ENCODE assay signal across 14 cellular contexts in genomic region chr10:17428096-17428615, GRCh38. TPM values are rescaled to one million over a fixed set of nuclear protein-coding genes. Genes with fewer than 3 reads are reported as not detected.
DNase-seq lines count a peak whose midpoint lies in the region; ATAC-seq and TF ChIP-seq lines count a peak whose summit lies in the region.
"Had no signal": no experiment of that assay in that cellular context is flagged by ENCODE, and none has a peak within 500 bp of the region (broad histone marks: within the 10 kb centered on the region; RNA-seq: fewer than 3 reads in every experiment).

No MANE protein-coding gene starts in this region.

- H3K36me3 ChIP-seq in left ventricle myocardium inferior (no peaks in the 10 kb centered on the region), upper lobe of right lung (no peaks in the 10 kb centered on the region), suprapubic skin (no peaks in the 10 kb centered on the region), A673 (ENCODE audit: insufficient read depth, low read length, poor library complexity, severe bottlenecking) (no peaks in the 10 kb centered on the region)
- H3K36me3 ChIP-seq in effector memory CD4-positive, alpha-beta T cell (ENCODE audit: control insufficient read depth, insufficient read depth, low read length) = no peaks in the 10 kb centered on the region
- H3K36me3 ChIP-seq: breast epithelium had no signal

- H3K27ac ChIP-seq in left ventricle myocardium inferior (replicated peaks) (peak overlapping the region; percentile 33), upper lobe of right lung (peak overlapping the region; percentile 12), suprapubic skin (no peak overlapping the region), A673 (ENCODE audit: low read depth, low read length, poor library complexity, severe bottlenecking) (no peak overlapping the region)
- H3K27ac ChIP-seq in effector memory CD4-positive, alpha-beta T cell (ENCODE audit: insufficient read depth, low read length, poor library complexity, severe bottlenecking) = peak overlapping the region; percentile 69
- H3K27ac ChIP-seq: breast epithelium, GM23248, HL-60 had no signal

- H3K36me3 Mint-ChIP-seq in T-helper 2 cell treated with Interferon-gamma antibody and Interleukin-4, amounts not matched to agents 5 μg/mL and 100 μg/mL, for 36 hours (ENCODE audit: low read depth) = peaks cover 4% of the 10 kb centered on the region

- CTCF ChIA-PET in A673 (lab: Charles Lee) = no interaction called here

- intact Hi-C loops in left ventricle myocardium inferior (cut with micrococcal nuclease) = no loop called here
- intact Hi-C loops in cardiac septum (cut with DNase I) = no loop called here
- intact Hi-C loops in upper lobe of right lung (cut with DNase I) = no loop called here
- intact Hi-C loops in A673 (cut with micrococcal nuclease; ENCODE audit: unreplicated experiment) = no loop called here

- H3K9me3 ChIP-seq in left ventricle myocardium inferior (replicated peaks) (no peaks in the 10 kb centered on the region), upper lobe of right lung (no peaks in the 10 kb centered on the region), suprapubic skin (no peaks in the 10 kb centered on the region), A673 (ENCODE audit: low read depth, low read length, poor library complexity, severe bottlenecking) (no peaks in the 10 kb centered on the region)
- H3K9me3 ChIP-seq in effector memory CD4-positive, alpha-beta T cell (ENCODE audit: control insufficient read depth, low read length) = no peaks in the 10 kb centered on the region
- H3K9me3 ChIP-seq: breast epithelium had no signal

- TF ChIP-seq CTCF in left ventricle myocardium inferior (IDR thresholded peaks at IDR 0.05; ENCODE audit: borderline replicate concordance) (no peak), upper lobe of right lung (IDR thresholded peaks at IDR 0.05) (no peak), suprapubic skin (IDR thresholded peaks at IDR 0.05) (no peak), A673 (conservative IDR thresholded peaks at IDR 0.05; ENCODE audit: low read depth, low read length) (no peak)

- ATAC-seq in upper lobe of right lung = no peak

- peak overlapping the region; percentile 96 for H3K27ac Mint-ChIP-seq in T-helper 2 cell treated with Interferon-gamma antibody and Interleukin-4, amounts not matched to agents 5 μg/mL and 100 μg/mL, for 36 hours

- no TSS peak for BruUV-seq in A673 (replicated peaks; lab: Mats Ljungman, UMichigan)

- H3K27me3 ChIP-seq in left ventricle myocardium inferior (ENCODE audit: low read depth) = peaks cover 43% of the 10 kb centered on the region
- H3K27me3 ChIP-seq in effector memory CD4-positive, alpha-beta T cell (replicated peaks; ENCODE audit: control insufficient read depth, insufficient read depth, low read length, poor library complexity, severe bottlenecking) = no peaks in the 10 kb centered on the region
- H3K27me3 ChIP-seq in upper lobe of right lung = no peaks in the 10 kb centered on the region
- peaks cover 6% of the 10 kb centered on the region for H3K27me3 ChIP-seq in suprapubic skin
- peaks cover 15% of the 10 kb centered on the region for H3K27me3 ChIP-seq in A673 (replicated peaks; ENCODE audit: insufficient read depth, low read depth, low read length, poor library complexity)
- H3K27me3 ChIP-seq: breast epithelium had no signal

- peaks cover 9% of the 10 kb centered on the region for H3K27me3 Mint-ChIP-seq in T-helper 2 cell treated with Interferon-gamma antibody and Interleukin-4, amounts not matched to agents 5 μg/mL and 100 μg/mL, for 36 hours (ENCODE audit: low read depth)

- TF ChIP-seq EP300 in suprapubic skin (IDR thresholded peaks at IDR 0.05) = no peak

- 54% methylated on average over 8 of the region's 8 CpGs for WGBS in suprapubic skin

- TF ChIP-seq POLR2A in suprapubic skin (IDR thresholded peaks at IDR 0.05) = no peak

- H3K9me3 Mint-ChIP-seq in T-helper 2 cell treated with Interferon-gamma antibody and Interleukin-4, amounts not matched to agents 5 μg/mL and 100 μg/mL, for 36 hours = no peaks in the 10 kb centered on the region

- peak overlapping the region; percentile 76 for H3K4me3 Mint-ChIP-seq in T-helper 2 cell treated with Interferon-gamma antibody and Interleukin-4, amounts not matched to agents 5 μg/mL and 100 μg/mL, for 36 hours

- POLR2A ChIA-PET in A673 (lab: Charles Lee; ENCODE audit: low non-redundant PET) = no interaction called here

- DNase-seq in left ventricle myocardium inferior = no peak
- no peak for DNase-seq in cardiac septum (ENCODE audit: low spot score)
- no peak for DNase-seq in T-helper 2 cell treated with Interferon-gamma antibody and Interleukin-4, amounts not matched to agents 5 μg/mL and 100 μg/mL, for 36 hours (ENCODE audit: low spot score)
- DNase-seq in effector memory CD4-positive, alpha-beta T cell = no peak
- DNase-seq in upper lobe of right lung = no peak
- no peak for DNase-seq in activated gamma-delta T cell (lab: John Stamatoyannopoulos, UW)
- no peak for DNase-seq in suprapubic skin (ENCODE audit: low spot score in 2 of 2)
- no peak for DNase-seq in A673 (ENCODE audit: low spot score)
- DNase-seq: DMS79 treated with DMSO at 0.1 percent for 48 hours, GM23248, kidney, NCI-H2029 treated with DMSO at 0.1 percent for 48 hours had no signal

- H3K4me1 ChIP-seq in left ventricle myocardium inferior (peaks cover 47% of the 10 kb centered on the region), upper lobe of right lung (peaks cover 8% of the 10 kb centered on the region), suprapubic skin (no peaks in the 10 kb centered on the region), A673 (ENCODE audit: insufficient read depth, low read length, poor library complexity, severe bottlenecking) (no peaks in the 10 kb centered on the region)
- H3K4me1 ChIP-seq in effector memory CD4-positive, alpha-beta T cell (ENCODE audit: control insufficient read depth, insufficient read depth, low read length, poor library complexity, severe bottlenecking) = peaks cover 62% of the 10 kb centered on the region
- H3K4me1 ChIP-seq: breast epithelium had no signal

- H3K4me3 ChIP-seq in left ventricle myocardium inferior (no peak overlapping the region), upper lobe of right lung (no peak overlapping the region), suprapubic skin (no peak overlapping the region), A673 (ENCODE audit: low read depth, low read length, poor library complexity, severe bottlenecking) (no peak overlapping the region)
- peak overlapping the region; percentile 35 for H3K4me3 ChIP-seq in effector memory CD4-positive, alpha-beta T cell (ENCODE audit: insufficient read depth, low read depth, low read length, poor library complexity, severe bottlenecking)
- H3K4me3 ChIP-seq: breast epithelium, GM23248 had no signal

- peaks cover 69% of the 10 kb centered on the region for H3K4me1 Mint-ChIP-seq in T-helper 2 cell treated with Interferon-gamma antibody and Interleukin-4, amounts not matched to agents 5 μg/mL and 100 μg/mL, for 36 hours (ENCODE audit: low read depth)

RNA-seq across cellular contexts. Expression of gene ST8SIA6, which starts 26.2 kb away (rescaled TPM):
- 10.1 TPM for total RNA-seq in left ventricle myocardium inferior
- total RNA-seq in cardiac septum = 6.9 TPM
- 13.9 TPM for total RNA-seq in upper lobe of right lung
- total RNA-seq in suprapubic skin = 1 to 10 TPM; 1.2 to 5.2 (median 3.2) TPM
- total RNA-seq in A673 (2021) = not detected in 2 replicates
- total RNA-seq: GM23248 had no signal

Comparison
In these comparisons a context has a peak if more than half of its experiments do, and no peak if none do; other contexts are left out.
1. H3K27ac ChIP-seq: peak in left ventricle myocardium inferior (single experiment), effector memory CD4-positive, alpha-beta T cell (single experiment) and upper lobe of right lung (single experiment); none in suprapubic skin (single experiment) and A673 (single experiment).